In the genomic region with DNA sequence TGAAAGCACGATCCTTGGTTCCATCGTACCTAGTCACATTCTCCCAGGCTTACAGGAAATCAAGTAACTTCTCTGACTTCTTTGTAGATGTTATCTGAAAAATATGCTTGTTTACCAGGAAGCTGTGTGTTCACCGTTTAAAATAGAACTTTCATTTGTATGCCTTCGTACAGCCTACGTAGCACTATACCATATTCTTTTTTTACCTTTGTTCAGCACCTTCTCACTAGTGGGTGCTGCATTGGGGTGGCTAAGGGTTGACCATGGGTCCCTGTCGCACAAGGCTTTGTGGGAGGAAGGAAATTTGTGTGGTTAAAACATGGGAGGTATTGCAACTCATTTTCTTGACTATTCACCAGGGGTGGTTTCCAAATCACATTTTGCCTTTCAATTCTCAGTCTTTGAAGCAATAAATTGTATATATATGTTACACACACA, we compare ENCODE assay signal across 8 cellular contexts. TPM values are rescaled to one million over a fixed set of nuclear protein-coding genes. Genes with fewer than 3 reads are reported as not detected.
A peak's percentile ranks its signal among the peaks of the same experiment; 100 is the strongest.
DNase-seq lines count a peak whose midpoint lies in the region; ATAC-seq lines count a peak whose summit lies in the region.

No MANE protein-coding gene starts in this region.

- DNase-seq in activated CD4-positive, alpha-beta T cell treated with anti-CD3 and anti-CD28 coated beads, Interleukin-2, amount 50 U/mL, for 4 hours = peak; percentile 56 to 66
- peak; percentile 22 for DNase-seq in renal cortical epithelial cell (ENCODE audit: low read depth)
- DNase-seq in hypothalamus (lab: John Stamatoyannopoulos, UW) = no peak
- no peak for DNase-seq in NCI-H2227 treated with DMSO at 0.1 percent for 48 hours (lab: John Stamatoyannopoulos, UW)
- DNase-seq in OCI-M1 (lab: John Stamatoyannopoulos, UW) = no peak
- no peak for DNase-seq in SW480 (ENCODE audit: low spot score)

- ATAC-seq in GM18519 (IDR thresholded peaks at IDR 0.05; ENCODE audit: low FRiP score, unreplicated experiment) (peak; percentile 89), HG02884 (IDR thresholded peaks at IDR 0.05; ENCODE audit: unreplicated experiment) (peak; percentile 92)

RNA-seq across cellular contexts. Expression of a gene that starts 16.6 kb away (rescaled TPM):
- 251 and 297 TPM in 2 replicates for total RNA-seq in renal cortical epithelial cell

RNA-seq across cellular contexts. Expression of a gene that starts 59.0 kb away (rescaled TPM):
- 34.8 and 124 TPM in 2 replicates for total RNA-seq in renal cortical epithelial cell

Comparison
In these comparisons a context has a peak if more than half of its experiments do, and no peak if none do; other contexts are left out.
1. DNase-seq: peak in activated CD4-positive, alpha-beta T cell treated with anti-CD3 and anti-CD28 coated beads, Interleukin-2, amount 50 U/mL, for 4 hours (2 of 2) and renal cortical epithelial cell (single experiment); none in hypothalamus (0 of 51), NCI-H2227 treated with DMSO at 0.1 percent for 48 hours (single experiment), OCI-M1 (single experiment) and SW480 (single experiment).